In genomic region chr9:104091708-104092107, GRCh38 we compare ENCODE assay signal across 9 cellular contexts. TPM values are rescaled to one million over a fixed set of nuclear protein-coding genes. Genes with fewer than 3 reads are reported as not detected.
A peak's percentile ranks its signal among the peaks of the same experiment; 100 is the strongest.
DNase-seq lines count a peak whose midpoint lies in the region; ATAC-seq and TF ChIP-seq lines count a peak whose summit lies in the region.
"Had no signal": no experiment of that assay in that cellular context is flagged by ENCODE, and none has a peak within 500 bp of the region (broad histone marks: within the 10 kb centered on the region; RNA-seq: fewer than 3 reads in every experiment).

No MANE protein-coding gene starts in this region.

- dilution Hi-C loops in mammary epithelial cell (cut with HindIII; ENCODE audit: low sequenced_read_pairs) = no loop called here

- no peak overlapping the region for H2AFZ ChIP-seq in mammary epithelial cell (ENCODE audit: low read depth, low read length)

- peak; percentile 30 for ATAC-seq in left colon
- ATAC-seq in HG03571 (IDR thresholded peaks at IDR 0.05; ENCODE audit: unreplicated experiment) = no peak

- H3K36me3 Mint-ChIP-seq in activated T-helper 2 cell treated with anti-CD3 and anti-CD28 coated beads, Interferon-gamma antibody, Interleukin-2, Interleukin-4, amounts not matched to agents 10 μg/mL and 5 μg/mL and 100 μg/mL, durations not matched to agents 14 hours and 24 hours and 36 hours (ENCODE audit: low read depth) = peaks cover 11% of the 10 kb centered on the region
- H3K36me3 Mint-ChIP-seq: naive B cell had no signal

- H3K27me3 Mint-ChIP-seq in activated T-helper 2 cell treated with anti-CD3 and anti-CD28 coated beads, Interferon-gamma antibody, Interleukin-2, Interleukin-4, amounts not matched to agents 10 μg/mL and 5 μg/mL and 100 μg/mL, durations not matched to agents 14 hours and 24 hours and 36 hours (ENCODE audit: low read depth) = peaks cover 12% of the 10 kb centered on the region

- in situ Hi-C loops in mammary epithelial cell (cut with MboI; ENCODE audit: low sequenced_read_pairs in 2 of 2) = no loop called here

- H3K4me3 ChIP-seq in mammary epithelial cell (replicated peaks in 1 of 3; ENCODE audit: insufficient read depth in 1 of 3, low read depth in 2 of 3, low read length in 3 of 3) (no peak overlapping the region), breast epithelium (no peak overlapping the region)

- H3K4me1 ChIP-seq in mammary epithelial cell (ENCODE audit: insufficient read depth, low read length) (peaks cover 14% of the 10 kb centered on the region), breast epithelium (no peaks in the 10 kb centered on the region)

- peaks cover 37% of the 10 kb centered on the region for H3K4me1 Mint-ChIP-seq in activated T-helper 2 cell treated with anti-CD3 and anti-CD28 coated beads, Interferon-gamma antibody, Interleukin-2, Interleukin-4, amounts not matched to agents 10 μg/mL and 5 μg/mL and 100 μg/mL, durations not matched to agents 14 hours and 24 hours and 36 hours (ENCODE audit: low read depth)

- H3K4me2 ChIP-seq in mammary epithelial cell (ENCODE audit: insufficient read depth, low read depth, low read length) = peak overlapping the region; percentile 87

- H3K79me2 ChIP-seq in mammary epithelial cell (ENCODE audit: insufficient read depth, low read length) = peaks cover 36% of the 10 kb centered on the region

- intact Hi-C loops in mammary epithelial cell (cut with micrococcal nuclease) = loop anchor here (10.0 kb wide), 4 partner anchors 137 to 653 kb away; partner anchors contain the start of gene NIPSNAP3A
- intact Hi-C loops in breast epithelium (cut with DNase I; ENCODE audit: low total_unique reads) = no loop called here
- intact Hi-C loops in activated T-helper 2 cell treated with anti-CD3 and anti-CD28 coated beads, Interferon-gamma antibody, Interleukin-2, Interleukin-4, amounts not matched to agents 10 μg/mL and 5 μg/mL and 100 μg/mL, durations not matched to agents 14 hours and 24 hours and 36 hours (cut with micrococcal nuclease) = loop anchor here (10.0 kb wide), 2 partner anchors 297 to 1603 kb away; partner anchors contain the start of gene TMEM38B
- intact Hi-C loops in left colon (cut with DNase I, micrococcal nuclease) = no loop called here

- H3K9me3 ChIP-seq in mammary epithelial cell (replicated peaks; ENCODE audit: insufficient read depth, low read length) (no peaks in the 10 kb centered on the region), breast epithelium (no peaks in the 10 kb centered on the region)

- TF ChIP-seq POLR2A in breast epithelium (IDR thresholded peaks at IDR 0.05) = no peak

- H3K27ac ChIP-seq in mammary epithelial cell (ENCODE audit: insufficient read depth, low read depth, low read length) = no peak overlapping the region
- H3K27ac ChIP-seq in breast epithelium = no peak overlapping the region

- H3K9ac ChIP-seq in mammary epithelial cell (ENCODE audit: insufficient read depth, low read length) = no peak overlapping the region

- H3K4me3 Mint-ChIP-seq in activated T-helper 2 cell treated with anti-CD3 and anti-CD28 coated beads, Interferon-gamma antibody, Interleukin-2, Interleukin-4, amounts not matched to agents 10 μg/mL and 5 μg/mL and 100 μg/mL, durations not matched to agents 14 hours and 24 hours and 36 hours (ENCODE audit: low read depth) = peak overlapping the region; percentile 95

- TF ChIP-seq CTCF in mammary epithelial cell (conservative IDR thresholded peaks at IDR 0.05 in 1 of 2, IDR thresholded peaks at IDR 0.05 in 1 of 2; ENCODE audit: extremely low read depth in 1 of 2, insufficient read depth in 1 of 2, low read depth in 1 of 2, low read length in 2 of 2) (no peak), breast epithelium (IDR thresholded peaks at IDR 0.05) (no peak)

- H3K27me3 ChIP-seq in mammary epithelial cell (ENCODE audit: insufficient read depth, low read length) (no peaks in the 10 kb centered on the region), breast epithelium (no peaks in the 10 kb centered on the region)

- peak overlapping the region; percentile 10 for H3K27ac Mint-ChIP-seq in activated T-helper 2 cell treated with anti-CD3 and anti-CD28 coated beads, Interferon-gamma antibody, Interleukin-2, Interleukin-4, amounts not matched to agents 10 μg/mL and 5 μg/mL and 100 μg/mL, durations not matched to agents 14 hours and 24 hours and 36 hours

- H4K20me1 ChIP-seq in mammary epithelial cell (ENCODE audit: insufficient read depth, low read length) = no peaks in the 10 kb centered on the region

- 98% methylated on average over 4 of the region's 4 CpGs for WGBS in mammary epithelial cell (ENCODE audit: low coverage, missing lambda C conversion rate)

- DNase-seq in mammary epithelial cell = peak; percentile 24
- no peak for DNase-seq in breast epithelium (ENCODE audit: low spot score in 2 of 2)
- DNase-seq in NCI-H1092 (lab: John Stamatoyannopoulos, UW) = peak; percentile 79
- DNase-seq in activated T-helper 2 cell treated with anti-CD3 and anti-CD28 coated beads, Interferon-gamma antibody, Interleukin-2, Interleukin-4, amounts not matched to agents 10 μg/mL and 5 μg/mL and 100 μg/mL, durations not matched to agents 14 hours and 24 hours and 36 hours (ENCODE audit: low spot score) = peak; percentile 19
- DNase-seq in left colon = peak in 1 of 2 donors; percentile 26
- no peak for DNase-seq in dedifferentiated amniotic fluid mesenchymal stem cell (ENCODE audit: extremely low spot score)
- no peak for DNase-seq in RKO (ENCODE audit: low spot score)
- DNase-seq: naive B cell had no signal

- BruUV-seq in mammary epithelial cell (replicated peaks; lab: Mats Ljungman, UMichigan) = no TSS peak

- H3K36me3 ChIP-seq in mammary epithelial cell (ENCODE audit: insufficient read depth, low read length) (no peaks in the 10 kb centered on the region), breast epithelium (no peaks in the 10 kb centered on the region)

- H3K9me3 Mint-ChIP-seq in activated T-helper 2 cell treated with anti-CD3 and anti-CD28 coated beads, Interferon-gamma antibody, Interleukin-2, Interleukin-4, amounts not matched to agents 10 μg/mL and 5 μg/mL and 100 μg/mL, durations not matched to agents 14 hours and 24 hours and 36 hours = no peaks in the 10 kb centered on the region
- H3K9me3 Mint-ChIP-seq: naive B cell had no signal

- CTCF ChIA-PET in mammary epithelial cell (lab: Charles Lee; ENCODE audit: low non-redundant PET) = no interaction called here

RNA-seq across cellular contexts. Expression of gene SMC2, which starts 2.4 kb away (rescaled TPM):
- total RNA-seq in mammary epithelial cell (10 to 100 TPM in 1 of 2 donors, 1 to 10 TPM in 1; 9.8 to 25.1 TPM), breast epithelium (10 to 100 TPM in 1 of 3 donors, 1 to 10 TPM in 2; 6.6 to 12.3 (median 9.8) TPM), left colon (10 to 100 TPM in 1 of 2 donors, 1 to 10 TPM in 1; 8.9 to 10.0 TPM)
- 13.8 TPM for polyA plus RNA-seq in mammary epithelial cell
- 11.4 TPM for polyA minus RNA-seq in mammary epithelial cell
- 56.1 and 57.5 TPM in 2 replicates for total RNA-seq in activated T-helper 2 cell treated with anti-CD3 and anti-CD28 coated beads, Interferon-gamma antibody, Interleukin-2, Interleukin-4, amounts not matched to agents 10 μg/mL and 5 μg/mL and 100 μg/mL, durations not matched to agents 14 hours and 24 hours and 36 hours

Comparison
In these comparisons a context has a peak if more than half of its experiments do, and no peak if none do; other contexts are left out.
1. DNase-seq: peak in mammary epithelial cell (single experiment), NCI-H1092 (single experiment) and activated T-helper 2 cell treated with anti-CD3 and anti-CD28 coated beads, Interferon-gamma antibody, Interleukin-2, Interleukin-4, amounts not matched to agents 10 μg/mL and 5 μg/mL and 100 μg/mL, durations not matched to agents 14 hours and 24 hours and 36 hours (single experiment); none in breast epithelium (0 of 2), dedifferentiated amniotic fluid mesenchymal stem cell (single experiment) and RKO (single experiment).
2. intact Hi-C loops: an anchor here in mammary epithelial cell (10.0 kb wide) and activated T-helper 2 cell treated with anti-CD3 and anti-CD28 coated beads, Interferon-gamma antibody, Interleukin-2, Interleukin-4, amounts not matched to agents 10 μg/mL and 5 μg/mL and 100 μg/mL, durations not matched to agents 14 hours and 24 hours and 36 hours (10.0 kb wide); none called in breast epithelium and left colon.